8 cellular contexts compared by ENCODE assay signal in genomic region chr7:129434172-129434845, GRCh38. TPM values are rescaled to one million over a fixed set of nuclear protein-coding genes. Genes with fewer than 3 reads are reported as not detected.
DNase-seq lines count a peak whose midpoint lies in the region; ATAC-seq and TF ChIP-seq lines count a peak whose summit lies in the region.

Gene STRIP2, plus strand, starts transcription at chr7:129434432. Its CDS starts 41 bp downstream, at chr7:129434473.

- intact Hi-C loops in dorsolateral prefrontal cortex (cut with DNase I) (no loop called here), lower lobe of right lung (cut with DNase I) (no loop called here)

- peak within 1 kb of the TSS in 7 of 8 donors; percentile 7 to 88 (median 61) for H3K27ac Mint-ChIP-seq in CD8-positive, alpha-beta memory T cell

- POLR2A ChIA-PET in CD8-positive, alpha-beta memory T cell (lab: Charles Lee): interaction anchor here (1.3 kb wide), 1 partner anchor 209 kb away, joined by 3 read pairs; the partner anchor contains the start of gene AHCYL2

- H3K4me1 ChIP-seq in CD8-positive, alpha-beta memory T cell (ENCODE audit: insufficient read depth, low read length): peaks cover 15% of the 10 kb centered on the region
- peaks cover 17% of the 10 kb centered on the region for H3K4me1 ChIP-seq in lower lobe of right lung

- H3K9me3 Mint-ChIP-seq in CD8-positive, alpha-beta memory T cell: no peaks in the 10 kb centered on the region

- peaks cover 11 to 27% of the 10 kb centered on the region in 2 donors for H3K27me3 Mint-ChIP-seq in CD8-positive, alpha-beta memory T cell

- H3K27me3 ChIP-seq in CD8-positive, alpha-beta memory T cell (ENCODE audit: insufficient read depth, low read length, poor library complexity, severe bottlenecking): peaks cover 13% of the 10 kb centered on the region
- no peaks in the 10 kb centered on the region for H3K27me3 ChIP-seq in dorsolateral prefrontal cortex
- H3K27me3 ChIP-seq in lower lobe of right lung (ENCODE audit: low read depth): peaks cover 10% of the 10 kb centered on the region

- TF ChIP-seq CTCF in dorsolateral prefrontal cortex (IDR thresholded peaks at IDR 0.05 in 54 of 56, conservative IDR thresholded peaks at IDR 0.05 in 2 of 56; ENCODE audit: low read depth in 1 of 56, partially characterized antibody in 56 of 56) (peak in 9 of 56 donors; percentile 4 to 49 (median 16)), lower lobe of right lung (IDR thresholded peaks at IDR 0.05) (no peak)

- peaks cover 18 to 19% (median 18%) of the 10 kb centered on the region in 3 donors for H3K4me1 Mint-ChIP-seq in CD8-positive, alpha-beta memory T cell

- H3K27ac ChIP-seq in CD8-positive, alpha-beta memory T cell (ENCODE audit: low read depth, low read length): peak within 1 kb of the TSS; percentile 72
- H3K27ac ChIP-seq in dorsolateral prefrontal cortex (peak within 1 kb of the TSS in 31 of 59 donors; percentile 1 to 81 (median 47)), lower lobe of right lung (peak within 1 kb of the TSS; percentile 65)

- no peaks in the 10 kb centered on the region for H3K36me3 ChIP-seq in CD8-positive, alpha-beta memory T cell (ENCODE audit: insufficient read depth, low read length)
- no peaks in the 10 kb centered on the region for H3K36me3 ChIP-seq in lower lobe of right lung

- CTCF ChIA-PET in CD8-positive, alpha-beta memory T cell (lab: Charles Lee): interaction anchor here (1.1 to 1.7 kb wide), 8 partner anchors 9 to 179 kb away, joined by 3 to 8 read pairs (median 5); no protein-coding TSS in a partner anchor

- peak; percentile 84 to 91 (median 90) for DNase-seq in CD8-positive, alpha-beta memory T cell
- DNase-seq in NCI-H774 (lab: John Stamatoyannopoulos, UW): peak; percentile 84
- DNase-seq in activated CD4-positive, alpha-beta T cell treated with anti-CD3 and anti-CD28 coated beads, Interleukin-2, amount 50 U/mL, for 48 hours: peak; percentile 94 to 97
- peak; percentile 87 to 98 (median 92) for DNase-seq in dorsolateral prefrontal cortex
- peak; percentile 94 for DNase-seq in lower lobe of right lung
- peak; percentile 65 to 90 (median 69) for DNase-seq in stimulated activated CD4-positive, alpha-beta T cell treated with anti-CD3 and anti-CD28 coated beads, TNF-alpha, amount 100 ng/mL, for 1 hour (ENCODE audit: low read depth in 3 of 3, low spot score in 1 of 3)

- H3K4me3 ChIP-seq in CD8-positive, alpha-beta memory T cell (ENCODE audit: low read length): peak within 1 kb of the TSS; percentile 69
- H3K4me3 ChIP-seq in dorsolateral prefrontal cortex (peak within 1 kb of the TSS; percentile 63 to 95 (median 87)), lower lobe of right lung (peak within 1 kb of the TSS; percentile 82)

- peak within 1 kb of the TSS; percentile 92 to 98 (median 94) for H3K4me3 Mint-ChIP-seq in CD8-positive, alpha-beta memory T cell

- H3K9me3 ChIP-seq in CD8-positive, alpha-beta memory T cell (ENCODE audit: low read length): no peaks in the 10 kb centered on the region
- no peaks in the 10 kb centered on the region for H3K9me3 ChIP-seq in lower lobe of right lung

- ATAC-seq in GM19455 (IDR thresholded peaks at IDR 0.05; ENCODE audit: unreplicated experiment) (peak; percentile 95), HG03575 (IDR thresholded peaks at IDR 0.05; ENCODE audit: extremely low read depth, insufficient number of reproducible peaks, low FRiP score, unreplicated experiment) (peak; percentile 47), lower lobe of right lung (peak; percentile 98)

- H3K36me3 Mint-ChIP-seq in CD8-positive, alpha-beta memory T cell: peaks cover 0 to 4% (median 0%) of the 10 kb centered on the region in 3 donors

RNA-seq across cellular contexts. Expression of gene STRIP2, which starts in this region (rescaled TPM):
- total RNA-seq in CD8-positive, alpha-beta memory T cell: 10 to 100 TPM; 21.0 to 25.0 TPM
- polyA plus RNA-seq in CD8-positive, alpha-beta memory T cell: not detected
- total RNA-seq in dorsolateral prefrontal cortex (10 to 100 TPM in 102 of 120 experiments, 1 to 10 TPM in 18; 6.6 to 24.8 (median 13.1) TPM), lower lobe of right lung (1.3 TPM)

Comparison
In these comparisons a context has a peak if more than half of its experiments do, and no peak if none do; other contexts are left out.
1. Peak in every context shown above with its lines: DNase-seq, ATAC-seq, H3K4me3 ChIP-seq and H3K27ac ChIP-seq.
2. ATAC-seq: peak in every context shown above with its lines; median percentile 98 in lower lobe of right lung; 95 in GM19455; 47 in HG03575.